17 cellular contexts compared by ENCODE assay signal in genomic region chr6:147167009-147167408, GRCh38.
"Had no signal": no experiment of that assay in that cellular context is flagged by ENCODE, and none has a peak within 500 bp of the region (broad histone marks: within the 10 kb centered on the region; RNA-seq: fewer than 3 reads in every experiment).

No MANE protein-coding gene starts in this region.

- H3K4me1 Mint-ChIP-seq: immature natural killer cell had no signal

- ATAC-seq: activated CD8-positive, alpha-beta T cell treated with anti-CD3 and anti-CD28 coated beads, Interleukin-2, amount 10 ng/mL, durations not matched to agents 7 days and 5 days; activated naive CD8-positive, alpha-beta T cell treated with anti-CD3 and anti-CD28 coated beads, Interleukin-2, amount 50 U/mL, for 24 hours; left cardiac atrium; natural killer cell treated with Interleukin-12 subunit alpha and Interleukin-12 subunit beta and Interleukin-15 and Interleukin-18, amount 100 ng/mL, for 72 hours; sciatic nerve; T-cell had no signal

- H3K9me3 Mint-ChIP-seq: activated naive CD8-positive, alpha-beta T cell treated with anti-CD3 and anti-CD28 coated beads, Interleukin-2, amount 50 U/mL, for 24 hours; immature natural killer cell; T-cell; type B pancreatic cell had no signal

- H3K27me3 Mint-ChIP-seq: natural killer cell treated with Interleukin-12 subunit alpha and Interleukin-12 subunit beta and Interleukin-15 and Interleukin-18, amount 100 ng/mL, for 72 hours; T-cell; type B pancreatic cell had no signal

- H3K36me3 Mint-ChIP-seq: immature natural killer cell; natural killer cell treated with Interleukin-12 subunit alpha and Interleukin-12 subunit beta and Interleukin-15 and Interleukin-18, amount 100 ng/mL, for 72 hours; T-cell; type B pancreatic cell had no signal

- H3K4me3 ChIP-seq: cardiac muscle cell had no signal

- H3K27me3 ChIP-seq: cardiac muscle cell had no signal

- H3K4me3 Mint-ChIP-seq: activated CD8-positive, alpha-beta T cell treated with anti-CD3 and anti-CD28 coated beads, Interleukin-2, amount 10 ng/mL, durations not matched to agents 7 days and 5 days; activated naive CD8-positive, alpha-beta T cell treated with anti-CD3 and anti-CD28 coated beads, Interleukin-2, amount 50 U/mL, for 24 hours; immature natural killer cell; natural killer cell treated with Interleukin-12 subunit alpha and Interleukin-12 subunit beta and Interleukin-15 and Interleukin-18, amount 100 ng/mL, for 72 hours; T-cell; type B pancreatic cell had no signal

- H3K27ac Mint-ChIP-seq: activated CD8-positive, alpha-beta T cell treated with anti-CD3 and anti-CD28 coated beads, Interleukin-2, amount 10 ng/mL, durations not matched to agents 7 days and 5 days; activated naive CD8-positive, alpha-beta T cell treated with anti-CD3 and anti-CD28 coated beads, Interleukin-2, amount 50 U/mL, for 24 hours; immature natural killer cell; natural killer cell treated with Interleukin-12 subunit alpha and Interleukin-12 subunit beta and Interleukin-15 and Interleukin-18, amount 100 ng/mL, for 72 hours; T-cell; type B pancreatic cell had no signal

- H3K27ac ChIP-seq: cardiac muscle cell, coronary artery, VCaP had no signal

- H3K36me3 ChIP-seq: cardiac muscle cell had no signal

- DNase-seq: activated CD4-positive, alpha-beta T cell treated with anti-CD3 and anti-CD28 coated beads for 4 hours; activated CD8-positive, alpha-beta memory T cell treated with anti-CD3 and anti-CD28 coated beads, Interleukin-2, amount 50 U/mL, for 48 hours; activated CD8-positive, alpha-beta T cell treated with anti-CD3 and anti-CD28 coated beads, Interleukin-2, amount 10 ng/mL, durations not matched to agents 7 days and 5 days; activated naive CD4-positive, alpha-beta T cell treated with Interleukin-2 at 50 U/mL for 16 hours; activated naive CD8-positive, alpha-beta T cell treated with anti-CD3 and anti-CD28 coated beads, Interleukin-2, amount 50 U/mL, for 24 hours; effector CD8-positive, alpha-beta T cell; immature natural killer cell; left cardiac atrium; stimulated activated CD4-positive, alpha-beta T cell treated with anti-CD3 and anti-CD28 coated beads, Interleukin-12 subunit alpha, Interleukin-12 subunit beta, amount 100 ng/mL, for 4 hours; stimulated activated naive CD4-positive, alpha-beta T cell; T-cell had no signal
